12 cellular contexts compared by ENCODE assay signal in the genomic region with DNA sequence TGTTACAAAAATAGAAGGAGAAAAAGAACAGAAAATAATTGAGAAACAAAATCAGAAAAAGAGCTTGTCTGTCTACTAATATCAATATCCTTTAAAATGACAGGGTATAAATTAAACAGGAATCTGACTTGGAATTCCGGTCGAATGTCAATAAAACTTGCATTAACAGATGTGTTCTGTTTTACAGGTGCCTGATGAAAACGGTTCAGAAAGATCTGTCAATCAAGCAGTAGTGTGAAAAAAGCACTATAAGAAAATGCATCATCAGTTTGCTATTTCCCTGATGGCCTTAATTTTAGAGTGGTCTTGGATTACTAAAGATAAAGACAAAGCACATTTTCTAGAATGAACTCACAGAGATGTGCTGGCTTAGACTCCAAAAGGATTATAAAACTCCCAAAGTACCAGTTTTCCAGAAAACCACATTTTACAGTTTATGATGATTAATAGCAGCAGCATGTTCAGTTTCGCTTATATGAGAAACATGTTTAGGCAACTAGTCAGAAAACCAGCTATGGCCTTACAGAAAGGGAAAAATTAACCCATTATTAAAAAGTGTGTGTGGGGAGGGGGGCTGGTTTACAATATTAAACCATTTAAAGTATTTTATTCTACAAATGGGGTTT. TPM values are rescaled to one million over a fixed set of nuclear protein-coding genes. Genes with fewer than 3 reads are reported as not detected.
A peak's percentile ranks its signal among the peaks of the same experiment; 100 is the strongest.
DNase-seq lines count a peak whose midpoint lies in the region; ATAC-seq, FAIRE-seq and TF ChIP-seq lines count a peak whose summit lies in the region.
"Had no signal": no experiment of that assay in that cellular context is flagged by ENCODE, and none has a peak within 500 bp of the region (broad histone marks: within the 10 kb centered on the region; RNA-seq: fewer than 3 reads in every experiment).

No MANE protein-coding gene starts in this region.

- H3K4me2 ChIP-seq in hepatocyte: no peak overlapping the region

- H2AFZ ChIP-seq in hepatocyte: no peak overlapping the region

- no peaks in the 10 kb centered on the region for H3K9me2 ChIP-seq in hepatocyte (replicated peaks; ENCODE audit: insufficient read depth)

- no peaks in the 10 kb centered on the region for H4K20me1 ChIP-seq in hepatocyte (ENCODE audit: insufficient read depth, poor library complexity, severe bottlenecking)

- TF ChIP-seq EP300 in upper lobe of left lung (IDR thresholded peaks at IDR 0.05): no peak

- WGBS in hepatocyte (ENCODE audit: low lambda C conversion rate, missing lambda C conversion rate): 53% methylated on average over 4 of the region's 4 CpGs
- WGBS in upper lobe of left lung, 2 donors: 67 to 76% methylated on average over 4 of the region's 4 CpGs

- H3K36me3 Mint-ChIP-seq in HFFc6 (ENCODE audit: low read depth): peaks cover 20% of the 10 kb centered on the region

- intact Hi-C loops in vagina (cut with DNase I): no loop called here

- H3K9me3 ChIP-seq in RWPE2 (ENCODE audit: severe bottlenecking) (no peaks in the 10 kb centered on the region), hepatocyte (ENCODE audit: low read depth) (no peaks in the 10 kb centered on the region), upper lobe of left lung (no peaks in the 10 kb centered on the region), vagina (no peaks in the 10 kb centered on the region)

- H3K4me3 ChIP-seq in RWPE2 (ENCODE audit: severe bottlenecking) (no peak overlapping the region), hepatocyte (no peak overlapping the region), upper lobe of left lung (no peak overlapping the region), vagina (no peak overlapping the region)

- H3K27me3 ChIP-seq in RWPE2 (ENCODE audit: insufficient read depth, poor library complexity, severe bottlenecking) (no peaks in the 10 kb centered on the region), foreskin keratinocyte (no peaks in the 10 kb centered on the region), hepatocyte (no peaks in the 10 kb centered on the region), upper lobe of left lung (no peaks in the 10 kb centered on the region), vagina (no peaks in the 10 kb centered on the region)

- TF ChIP-seq CTCF in D721Med (IDR thresholded peaks at IDR 0.05; ENCODE audit: insufficient read depth, missing control alignments) (no peak), HFFc6 (IDR thresholded peaks at IDR 0.05) (no peak), RWPE2 (IDR thresholded peaks at IDR 0.05; ENCODE audit: poor library complexity, severe bottlenecking) (no peak), foreskin keratinocyte (conservative IDR thresholded peaks at IDR 0.05) (no peak), hepatocyte (IDR thresholded peaks at IDR 0.05; ENCODE audit: poor library complexity) (no peak), upper lobe of left lung (IDR thresholded peaks at IDR 0.05) (no peak), vagina (IDR thresholded peaks at IDR 0.05) (no peak)

- peak overlapping the region; percentile 90 for H3K27ac ChIP-seq in RWPE2 (ENCODE audit: poor library complexity, severe bottlenecking)
- peak overlapping the region; percentile 93 for H3K27ac ChIP-seq in foreskin keratinocyte
- no peak overlapping the region for H3K27ac ChIP-seq in hepatocyte
- no peak overlapping the region for H3K27ac ChIP-seq in upper lobe of left lung
- H3K27ac ChIP-seq in vagina: no peak overlapping the region
- H3K27ac ChIP-seq: C4-2B had no signal

- H3K36me3 ChIP-seq in RWPE2 (ENCODE audit: low read depth) (peaks cover 45% of the 10 kb centered on the region), hepatocyte (replicated peaks; ENCODE audit: insufficient read depth, low read depth) (no peaks in the 10 kb centered on the region), upper lobe of left lung (peaks cover 9 to 46% (median 13%) of the 10 kb centered on the region in 4 donors), vagina (peaks cover 0 to 4% of the 10 kb centered on the region in 2 donors)

- H3K9me3 Mint-ChIP-seq in HFFc6: no peaks in the 10 kb centered on the region
- H3K9me3 Mint-ChIP-seq: IgD-negative memory B cell; stimulated activated naive CD8-positive, alpha-beta T cell treated with anti-CD3 and anti-CD28 coated beads, Interleukin-15, amount 100 ng/mL, for 72 hours had no signal

- no peak for DNase-seq in D721Med (ENCODE audit: insufficient read length, low spot score)
- peak; percentile 88 for DNase-seq in HFFc6
- no peak for DNase-seq in RWPE2 (ENCODE audit: low spot score)
- peak; percentile 80 to 91 for DNase-seq in foreskin keratinocyte
- DNase-seq in hepatocyte (ENCODE audit: low spot score): no peak
- no peak for DNase-seq in NCI-H1105 treated with DMSO at 0.1 percent for 48 hours (lab: John Stamatoyannopoulos, UW)
- no peak for DNase-seq in upper lobe of left lung
- DNase-seq in vagina (ENCODE audit: extremely low spot score in 2 of 2): no peak
- DNase-seq: NCI-H345; stimulated activated naive CD8-positive, alpha-beta T cell treated with anti-CD3 and anti-CD28 coated beads, Interleukin-15, amount 100 ng/mL, for 72 hours had no signal

- no peaks in the 10 kb centered on the region for H3K79me2 ChIP-seq in hepatocyte

- H3K4me1 Mint-ChIP-seq in HFFc6 (ENCODE audit: low read depth): peaks cover 57% of the 10 kb centered on the region
- H3K4me1 Mint-ChIP-seq: IgD-negative memory B cell had no signal

- FAIRE-seq in D721Med (lab: Jason Lieb, UNC): peak; percentile 83

- H3K27ac Mint-ChIP-seq in HFFc6: peak overlapping the region; percentile 93
- H3K27ac Mint-ChIP-seq: stimulated activated naive CD8-positive, alpha-beta T cell treated with anti-CD3 and anti-CD28 coated beads, Interleukin-15, amount 100 ng/mL, for 72 hours had no signal

- ATAC-seq in RWPE2 (ENCODE audit: low read depth) (peak; percentile 86), foreskin keratinocyte (peak; percentile 89), upper lobe of left lung (ENCODE audit: low FRiP score in 2 of 2) (no peak)

- TF ChIP-seq POLR2A in upper lobe of left lung (IDR thresholded peaks at IDR 0.05): no peak
- TF ChIP-seq POLR2A in vagina (IDR thresholded peaks at IDR 0.05): no peak

- H3K4me1 ChIP-seq in RWPE2 (ENCODE audit: insufficient read depth, poor library complexity, severe bottlenecking) (peaks cover 35% of the 10 kb centered on the region), foreskin keratinocyte (peaks cover 18% of the 10 kb centered on the region), hepatocyte (ENCODE audit: insufficient read depth) (no peaks in the 10 kb centered on the region), upper lobe of left lung (no peaks in the 10 kb centered on the region), vagina (peaks cover 7% of the 10 kb centered on the region)

- H3K4me3 Mint-ChIP-seq in HFFc6: peak overlapping the region; percentile 85
- H3K4me3 Mint-ChIP-seq: IgD-negative memory B cell; stimulated activated naive CD8-positive, alpha-beta T cell treated with anti-CD3 and anti-CD28 coated beads, Interleukin-15, amount 100 ng/mL, for 72 hours had no signal

- no peaks in the 10 kb centered on the region for H3K27me3 Mint-ChIP-seq in HFFc6 (ENCODE audit: insufficient read depth)
- H3K27me3 Mint-ChIP-seq: IgD-negative memory B cell; stimulated activated naive CD8-positive, alpha-beta T cell treated with anti-CD3 and anti-CD28 coated beads, Interleukin-15, amount 100 ng/mL, for 72 hours had no signal

RNA-seq across cellular contexts. Expression of a gene that starts 8.2 kb away (rescaled TPM):
- 10 to 100 TPM; 23.0 to 28.9 (median 26.4) TPM for total RNA-seq in HFFc6 (2021; fragmentation: NEBNext Ultra II Directional; extraction: Animal tissue kit (Norgen Biotek cat#: 25700))
- 21.0 and 22.5 TPM in 2 replicates for total RNA-seq in foreskin keratinocyte
- polyA plus RNA-seq in foreskin keratinocyte: 9.3 and 11.1 TPM in 2 replicates
- 27.5 and 35.5 TPM in 2 replicates for total RNA-seq in hepatocyte
- polyA plus RNA-seq in hepatocyte: 15.3 and 21.8 TPM in 2 replicates
- 10 to 100 TPM; 10.1 to 28.9 (median 20.4) TPM for total RNA-seq in upper lobe of left lung
- total RNA-seq in vagina: 16.0 TPM

Comparison
In these comparisons a context has a peak if more than half of its experiments do, and no peak if none do; other contexts are left out.
1. DNase-seq: peak in HFFc6 (single experiment) and foreskin keratinocyte (2 of 2); none in D721Med (single experiment), RWPE2 (single experiment), hepatocyte (single experiment), NCI-H1105 treated with DMSO at 0.1 percent for 48 hours (single experiment), upper lobe of left lung (0 of 2) and vagina (0 of 2).
2. ATAC-seq: peak in RWPE2 (single experiment) and foreskin keratinocyte (single experiment); none in upper lobe of left lung (0 of 2).
3. H3K27ac ChIP-seq: peak in RWPE2 (single experiment) and foreskin keratinocyte (single experiment); none in hepatocyte (single experiment), upper lobe of left lung (0 of 4) and vagina (single experiment).